24 cellular contexts compared by ENCODE assay signal in the genomic region with DNA sequence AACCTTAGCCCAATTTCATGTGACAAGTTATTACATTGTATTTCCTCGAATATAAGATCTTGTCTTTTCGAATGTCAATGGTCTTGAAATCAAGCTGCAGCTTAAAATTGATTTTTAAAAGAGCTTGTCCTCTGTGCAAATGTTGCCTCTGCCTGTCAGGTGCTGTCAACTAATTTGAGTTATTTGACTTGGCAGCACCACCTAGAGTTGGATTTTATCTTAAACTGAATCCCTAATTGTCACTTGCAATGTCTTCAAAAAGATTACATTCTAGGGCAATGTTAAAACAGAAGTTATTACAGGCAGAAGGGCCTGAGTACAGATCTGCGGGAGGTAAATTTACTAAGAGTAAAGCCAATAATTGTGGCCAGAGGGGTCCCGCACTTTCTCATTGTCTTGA. TPM values are rescaled to one million over a fixed set of nuclear protein-coding genes. Genes with fewer than 3 reads are reported as not detected.
"Had no signal": no experiment of that assay in that cellular context is flagged by ENCODE, and none has a peak within 500 bp of the region (broad histone marks: within the 10 kb centered on the region; RNA-seq: fewer than 3 reads in every experiment).

No MANE protein-coding gene starts in this region.

- H3K27ac ChIP-seq: adrenal gland, ascending aorta, brain microvascular endothelial cell, left lung, suprapubic skin, transverse colon, uterus had no signal

- DNase-seq: activated B cell treated with CpG ODN at 0.5 μM for 24 hours; activated CD4-positive, alpha-beta T cell treated with anti-CD3 and anti-CD28 coated beads for 36 hours; activated CD4-positive, alpha-beta T cell treated with anti-CD3 and anti-CD28 coated beads, Interleukin-2, amount 50 U/mL, for 4 hours; activated CD8-positive, alpha-beta memory T cell treated with anti-CD3 and anti-CD28 coated beads for 24 hours; activated CD8-positive, alpha-beta memory T cell treated with anti-CD3 and anti-CD28 coated beads, Interleukin-2, amount 50 U/mL, for 4 hours; activated naive CD4-positive, alpha-beta T cell; activated T-cell treated with anti-CD3 and anti-CD28 coated beads, Interleukin-2, amount 50 U/mL, for 24 hours; adrenal gland; brain microvascular endothelial cell; dermis blood vessel endothelial cell; effector memory CD4-positive, alpha-beta T cell; foreskin melanocyte; kidney glomerular epithelial cell; left lung; naive B cell; small intestine; stimulated activated CD4-positive, alpha-beta T cell treated with anti-CD3 and anti-CD28 coated beads, Interleukin-2, amount 100 ng/mL, for 24 hours; stimulated activated naive CD8-positive, alpha-beta T cell treated with anti-CD3 and anti-CD28 coated beads, Interleukin-15, amount 100 ng/mL, for 72 hours; transverse colon; uterus had no signal

- H3K4me3 ChIP-seq: adrenal gland, ascending aorta, left lung, lung, suprapubic skin, transverse colon, uterus had no signal

RNA-seq across cellular contexts. Expression of gene TUNAR, which starts 26.2 kb away (rescaled TPM):
- polyA plus RNA-seq: adrenal gland, endothelial cell of umbilical vein had no signal
